ENCODE assay signal across 24 cellular contexts in genomic region chr19:51680474-51680873, GRCh38. TPM values are rescaled to one million over a fixed set of nuclear protein-coding genes. Genes with fewer than 3 reads are reported as not detected.
"Had no signal": no experiment of that assay in that cellular context is flagged by ENCODE, and none has a peak within 500 bp of the region (broad histone marks: within the 10 kb centered on the region; RNA-seq: fewer than 3 reads in every experiment).

No MANE protein-coding gene starts in this region.

- ATAC-seq: Panc1 had no signal

- DNase-seq: NCI-H1048; NCI-H1105; NCI-H1436 treated with DMSO at 0.1 percent for 48 hours; NCI-H1694; NCI-H187 treated with DMSO at 0.1 percent for 48 hours; NCI-H2029 treated with DMSO at 0.1 percent for 48 hours; NCI-H2171 treated with DMSO at 0.1 percent for 48 hours; NCI-H345; NCI-H446 treated with DMSO at 0.1 percent for 48 hours; NCI-H510A treated with DMSO at 0.1 percent for 48 hours; NCI-H526; NK-92 treated with Interleukin-12 subunit alpha and Interleukin-12 subunit beta, amount 100 ng/mL, for 24 hours; PC-3; SHP77; SK-N-SH; SW 1271 had no signal

- H3K27ac ChIP-seq: RWPE1 had no signal

- H3K9me3 ChIP-seq: SK-N-SH had no signal

- H3K4me3 Mint-ChIP-seq: IgD-negative memory B cell had no signal

- H3K4me2 ChIP-seq: SK-N-SH had no signal

- H3K4me1 Mint-ChIP-seq: IgD-negative memory B cell had no signal

- H3K27ac Mint-ChIP-seq: IgD-negative memory B cell had no signal

- H3K9ac ChIP-seq: SK-N-SH had no signal

RNA-seq across cellular contexts. Expression of gene SIGLEC14, which starts 33.8 kb away (rescaled TPM):
- total RNA-seq: HT-29, LHCN-M2, MCF 10A, OCI-LY7, PC-3, SK-MEL-5 had no signal

RNA-seq across cellular contexts. Expression of gene HAS1, which starts 43.3 kb away (rescaled TPM):
- total RNA-seq: OCI-LY7, PC-3, SK-MEL-5 had no signal
- polyA plus RNA-seq: IgD-negative memory B cell, SK-N-SH had no signal

RNA-seq across cellular contexts. Expression of gene SIGLEC5, which starts 50.3 kb away (rescaled TPM):
- total RNA-seq: HT-29, LHCN-M2, MCF 10A, OCI-LY7, PC-3, SK-MEL-5 had no signal
- polyA plus RNA-seq: IgD-negative memory B cell, SK-N-SH had no signal
